Comparison of ENCODE assay signal across 8 cellular contexts in genomic region chrX:54044877-54045328, GRCh38. TPM values are rescaled to one million over a fixed set of nuclear protein-coding genes. Genes with fewer than 3 reads are reported as not detected.
DNase-seq lines count a peak whose midpoint lies in the region; ATAC-seq and TF ChIP-seq lines count a peak whose summit lies in the region.

No MANE protein-coding gene starts in this region.

- POLR2A ChIA-PET in OCI-LY7 (lab: Charles Lee), result interaction anchor here (0.5 to 1.0 kb wide), 3 partner anchors 113 to 699 kb away, joined by 3 read pairs; no protein-coding TSS in a partner anchor

- intact Hi-C loops in OCI-LY7 (cut with micrococcal nuclease; ENCODE audit: unreplicated experiment), result loop anchor here (1.0 to 10.0 kb wide), 3 partner anchors 138 to 1117 kb away; partner anchors contain the start of genes FAM120C and HUWE1

- ATAC-seq in HG02884 (IDR thresholded peaks at IDR 0.05; ENCODE audit: unreplicated experiment) (no peak), GM21528 (IDR thresholded peaks at IDR 0.05; ENCODE audit: low FRiP score, unreplicated experiment) (no peak)

- peaks cover 13% of the 10 kb centered on the region for H3K4me1 ChIP-seq in OCI-LY7 (ENCODE audit: insufficient read depth, low read length, poor library complexity, severe bottlenecking)
- H3K4me1 ChIP-seq in osteoblast (ENCODE audit: insufficient read depth, low read length), result peaks cover 3% of the 10 kb centered on the region

- H3K27me3 ChIP-seq in osteoblast (ENCODE audit: insufficient read depth, low read length), result no peaks in the 10 kb centered on the region

- peak overlapping the region; percentile 93; the same call in 1 of the 2 replicates for H2AFZ ChIP-seq in OCI-LY7 (ENCODE audit: low read length)
- H2AFZ ChIP-seq in osteoblast (ENCODE audit: low read length), result peak overlapping the region; percentile 91

- H3K4me3 ChIP-seq in OCI-LY7 (ENCODE audit: low read depth, low read length, poor library complexity, severe bottlenecking), result peak overlapping the region; percentile 92
- peak overlapping the region; percentile 38 for H3K4me3 ChIP-seq in epithelial cell of esophagus (ENCODE audit: low read length)
- H3K4me3 ChIP-seq in osteoblast (ENCODE audit: insufficient read depth, low read length), result peak overlapping the region; percentile 77

- H3K27ac ChIP-seq in OCI-LY7 (ENCODE audit: low read depth, low read length, poor library complexity, severe bottlenecking) (peak overlapping the region; percentile 88), osteoblast (ENCODE audit: low read depth, low read length) (peak overlapping the region; percentile 77)

- H3K9me2 ChIP-seq in OCI-LY7 (ENCODE audit: insufficient read depth, low read length), result no peaks in the 10 kb centered on the region

- H3K36me3 ChIP-seq in OCI-LY7 (ENCODE audit: insufficient read depth, low read length) (peaks cover 17% of the 10 kb centered on the region), osteoblast (ENCODE audit: insufficient read depth, low read length) (peaks cover 5% of the 10 kb centered on the region)

- H3K9me3 ChIP-seq in OCI-LY7 (ENCODE audit: low read length) (no peaks in the 10 kb centered on the region), osteoblast (ENCODE audit: low read depth, low read length) (no peaks in the 10 kb centered on the region)

- DNase-seq in NOMO-1 treated with dmso at 0.1 percent for 144 hours (lab: John Stamatoyannopoulos, UW; ENCODE audit: unreplicated experiment) (peak; percentile 51), NOMO-1 treated with DMSO at 0.1 percent for 48 hours (lab: John Stamatoyannopoulos, UW; ENCODE audit: unreplicated experiment) (no peak), OCI-LY7 (ENCODE audit: low spot score) (no peak), epithelial cell of esophagus (ENCODE audit: low read depth) (no peak), osteoblast (ENCODE audit: insufficient read length, low spot score, missing footprints) (peak; percentile 54), CD1c-positive myeloid dendritic cell (ENCODE audit: extremely low spot score) (no peak)

- BruUV-seq in OCI-LY7 (replicated peaks; lab: Mats Ljungman, UMichigan), result TSS peak; percentile 79

- no peaks in the 10 kb centered on the region for H4K20me1 ChIP-seq in OCI-LY7 (ENCODE audit: insufficient read depth, low read length)
- no peaks in the 10 kb centered on the region for H4K20me1 ChIP-seq in osteoblast (ENCODE audit: insufficient read depth, low read length)

- TF ChIP-seq CTCF in OCI-LY7 (conservative IDR thresholded peaks at IDR 0.05; ENCODE audit: low read length) (no peak), epithelial cell of esophagus (IDR thresholded peaks at IDR 0.05; ENCODE audit: insufficient read depth, low read depth, low read length, missing control alignments) (no peak), osteoblast (IDR thresholded peaks at IDR 0.05; ENCODE audit: extremely low read depth, low read depth, low read length) (no peak)

- peak overlapping the region; percentile 94 for H3K4me2 ChIP-seq in OCI-LY7 (ENCODE audit: low read length)
- H3K4me2 ChIP-seq in osteoblast (ENCODE audit: insufficient read depth, low read length), result peak overlapping the region; percentile 86

- CTCF ChIA-PET in OCI-LY7 (lab: Charles Lee; ENCODE audit: unreplicated experiment), result no interaction called here

- peaks cover 8% of the 10 kb centered on the region for H3K79me2 ChIP-seq in OCI-LY7 (ENCODE audit: insufficient read depth, low read depth, low read length)
- peaks cover 8% of the 10 kb centered on the region for H3K79me2 ChIP-seq in osteoblast (ENCODE audit: insufficient read depth, low read length)

RNA-seq across cellular contexts. Expression of gene PHF8, which starts 0.6 kb away (rescaled TPM):
- total RNA-seq in OCI-LY7 (2014; rRNA removed; shearing (Covaris generic)), result 29.7 and 47.0 TPM in 2 replicates
- 41.5 and 44.2 TPM in 2 replicates for total RNA-seq in OCI-LY7 (2022)
- total RNA-seq in osteoblast, result 18.1 and 22.4 TPM in 2 replicates

Comparison
In these comparisons a context has a peak if more than half of its experiments do, and no peak if none do; other contexts are left out.
1. DNase-seq: peak in NOMO-1 treated with dmso at 0.1 percent for 144 hours (single experiment) and osteoblast (single experiment); none in NOMO-1 treated with DMSO at 0.1 percent for 48 hours (single experiment), OCI-LY7 (single experiment), epithelial cell of esophagus (single experiment) and CD1c-positive myeloid dendritic cell (single experiment).
2. H3K4me3 ChIP-seq: peak in every context shown above with its lines; median percentile 92 in OCI-LY7; 77 in osteoblast; 38 in epithelial cell of esophagus.